In the genomic region with DNA sequence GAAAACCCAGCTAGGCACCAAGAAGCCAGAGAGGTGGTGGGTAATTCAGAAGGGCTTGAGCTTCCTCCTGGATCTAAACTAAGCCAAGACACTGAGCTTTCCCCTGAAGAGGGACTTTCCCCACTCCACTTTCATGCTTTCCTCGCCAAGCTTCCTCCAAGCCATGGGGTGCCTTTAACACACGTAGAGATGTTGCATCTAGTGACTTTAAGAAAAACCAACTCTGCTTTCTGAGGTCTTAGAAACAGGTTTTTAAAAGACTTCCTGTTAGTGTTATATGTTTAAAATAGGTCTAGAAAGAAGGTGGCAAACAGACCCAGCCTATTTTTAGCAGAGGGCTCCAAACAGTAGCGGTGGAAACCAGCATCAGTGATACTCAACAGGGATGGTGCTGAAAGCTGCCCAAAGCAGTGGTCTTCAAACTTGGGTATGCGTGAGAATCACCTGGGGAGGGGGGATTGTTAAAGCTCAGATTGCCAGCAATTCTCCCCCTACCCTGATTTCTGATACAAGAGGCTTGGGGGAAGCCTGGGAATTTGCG, we compare ENCODE assay signal across 28 cellular contexts.
A peak's percentile ranks its signal among the peaks of the same experiment; 100 is the strongest.
DNase-seq lines count a peak whose midpoint lies in the region; ATAC-seq and TF ChIP-seq lines count a peak whose summit lies in the region.
"Had no signal": no experiment of that assay in that cellular context is flagged by ENCODE, and none has a peak within 500 bp of the region (broad histone marks: within the 10 kb centered on the region; RNA-seq: fewer than 3 reads in every experiment).

No MANE protein-coding gene starts in this region.

- DNase-seq in Right ventricle myocardium superior (no peak), left cardiac atrium (no peak), OCI-LY7 (ENCODE audit: low spot score) (peak; percentile 41), immature natural killer cell (no peak), smooth muscle cell of the brain vasculature (ENCODE audit: low read depth, low spot score) (peak; percentile 40), coronary artery (ENCODE audit: low spot score) (no peak), NCI-H2196 (lab: John Stamatoyannopoulos, UW; ENCODE audit: unreplicated experiment) (no peak)
- DNase-seq in activated CD8-positive, alpha-beta memory T cell treated with anti-CD3 and anti-CD28 coated beads, Interleukin-2, amount 10 ng/mL, durations not matched to agents 7 days and 5 days = no peak
- DNase-seq: 8988T; ACHN; BE2C; CD4-positive, CD25-positive, alpha-beta regulatory T cell; DMS153; DND-41; Kasumi-1; MV-4-11; NCI-H1105; NCI-H1436 treated with DMSO at 0.1 percent for 48 hours; NCI-H187 treated with DMSO at 0.1 percent for 48 hours; NCI-H2171 treated with DMSO at 0.1 percent for 48 hours; NCI-H446; NCI-H524 treated with DMSO at 0.1 percent for 48 hours; NCI-H774; Peyer's patch; SIG-M5; SK-N-SH had no signal

- no peaks in the 10 kb centered on the region for H4K20me1 ChIP-seq in OCI-LY7 (ENCODE audit: insufficient read depth, low read length)

- intact Hi-C loops in Right ventricle myocardium superior (cut with DNase I) = no loop called here
- intact Hi-C loops in left cardiac atrium (cut with DNase I) = no loop called here
- intact Hi-C loops in OCI-LY7 (cut with micrococcal nuclease; ENCODE audit: unreplicated experiment) = no loop called here

- H3K4me2 ChIP-seq in OCI-LY7 (ENCODE audit: low read length) = peak overlapping the region; percentile 36
- H3K4me2 ChIP-seq: SK-N-SH had no signal

- peak overlapping the region; percentile 30; the same call in 1 of the 2 replicates for H2AFZ ChIP-seq in OCI-LY7 (ENCODE audit: low read length)

- H3K27ac Mint-ChIP-seq in immature natural killer cell = peak overlapping the region in 5 of 6 donors; percentile 10 to 59 (median 20)
- no peak overlapping the region for H3K27ac Mint-ChIP-seq in activated CD8-positive, alpha-beta memory T cell treated with anti-CD3 and anti-CD28 coated beads, Interleukin-2, amount 10 ng/mL, durations not matched to agents 7 days and 5 days
- H3K27ac Mint-ChIP-seq: CD4-positive, CD25-positive, alpha-beta regulatory T cell had no signal

- peaks cover 0 to 5% (median 0%) of the 10 kb centered on the region in 6 donors for H3K9me3 Mint-ChIP-seq in immature natural killer cell
- H3K9me3 Mint-ChIP-seq in activated CD8-positive, alpha-beta memory T cell treated with anti-CD3 and anti-CD28 coated beads, Interleukin-2, amount 10 ng/mL, durations not matched to agents 7 days and 5 days (ENCODE audit: low read depth) = no peaks in the 10 kb centered on the region

- no peak overlapping the region for H3K27ac ChIP-seq in OCI-LY7 (ENCODE audit: low read depth, low read length, poor library complexity, severe bottlenecking)
- no peak overlapping the region for H3K27ac ChIP-seq in coronary artery
- H3K27ac ChIP-seq: Peyer's patch had no signal

- ATAC-seq in Right ventricle myocardium superior (ENCODE audit: poor library complexity) (peak; percentile 55), left cardiac atrium (no peak)
- no peak for ATAC-seq in activated CD8-positive, alpha-beta memory T cell treated with anti-CD3 and anti-CD28 coated beads, Interleukin-2, amount 10 ng/mL, durations not matched to agents 7 days and 5 days
- ATAC-seq: HCT116, K562 had no signal

- no peak overlapping the region for H3K4me3 Mint-ChIP-seq in immature natural killer cell
- no peak overlapping the region for H3K4me3 Mint-ChIP-seq in activated CD8-positive, alpha-beta memory T cell treated with anti-CD3 and anti-CD28 coated beads, Interleukin-2, amount 10 ng/mL, durations not matched to agents 7 days and 5 days
- H3K4me3 Mint-ChIP-seq: CD4-positive, CD25-positive, alpha-beta regulatory T cell had no signal

- H3K4me1 ChIP-seq in OCI-LY7 (ENCODE audit: insufficient read depth, low read length, poor library complexity, severe bottlenecking) = peaks cover 21% of the 10 kb centered on the region
- H3K4me1 ChIP-seq: BE2C, Peyer's patch had no signal

- POLR2A ChIA-PET in OCI-LY7 (lab: Charles Lee) = interaction anchor here (0.6 to 1.0 kb wide), 2 partner anchors 98 to 256 kb away, joined by 3 to 6 read pairs; no protein-coding TSS in a partner anchor

- H3K27me3 Mint-ChIP-seq in immature natural killer cell (ENCODE audit: low read depth in 3 of 3) = peaks cover 2 to 7% (median 3%) of the 10 kb centered on the region in 3 donors
- no peaks in the 10 kb centered on the region for H3K27me3 Mint-ChIP-seq in activated CD8-positive, alpha-beta memory T cell treated with anti-CD3 and anti-CD28 coated beads, Interleukin-2, amount 10 ng/mL, durations not matched to agents 7 days and 5 days
- H3K27me3 Mint-ChIP-seq: CD4-positive, CD25-positive, alpha-beta regulatory T cell had no signal

- no peaks in the 10 kb centered on the region for H3K9me3 ChIP-seq in OCI-LY7 (ENCODE audit: low read length)
- H3K9me3 ChIP-seq: BE2C, Peyer's patch, SK-N-SH had no signal

- CTCF ChIA-PET in OCI-LY7 (lab: Charles Lee; ENCODE audit: unreplicated experiment) = interaction anchor here (0.6 kb wide), 1 partner anchor 399 kb away, joined by 3 read pairs; no protein-coding TSS in a partner anchor
- CTCF ChIA-PET in activated CD8-positive, alpha-beta memory T cell treated with anti-CD3 and anti-CD28 coated beads, Interleukin-2, amount 10 ng/mL, durations not matched to agents 7 days and 5 days (lab: Charles Lee) = no interaction called here

- no peak overlapping the region for H3K4me3 ChIP-seq in OCI-LY7 (ENCODE audit: low read depth, low read length, poor library complexity, severe bottlenecking)
- H3K4me3 ChIP-seq in coronary artery = no peak overlapping the region
- H3K4me3 ChIP-seq: K562, Peyer's patch had no signal

- H3K36me3 ChIP-seq in OCI-LY7 (ENCODE audit: insufficient read depth, low read length) = no peaks in the 10 kb centered on the region
- H3K36me3 ChIP-seq: BE2C, Peyer's patch had no signal

- no peaks in the 10 kb centered on the region for H3K9me2 ChIP-seq in OCI-LY7 (ENCODE audit: insufficient read depth, low read length)
- H3K9me2 ChIP-seq: SK-N-SH had no signal

- peaks cover 16 to 18% of the 10 kb centered on the region in 2 donors for H3K4me1 Mint-ChIP-seq in immature natural killer cell
- H3K4me1 Mint-ChIP-seq in activated CD8-positive, alpha-beta memory T cell treated with anti-CD3 and anti-CD28 coated beads, Interleukin-2, amount 10 ng/mL, durations not matched to agents 7 days and 5 days = no peaks in the 10 kb centered on the region
- H3K4me1 Mint-ChIP-seq: CD4-positive, CD25-positive, alpha-beta regulatory T cell had no signal

- no TSS peak for BruUV-seq in OCI-LY7 (replicated peaks; lab: Mats Ljungman, UMichigan)

- TF ChIP-seq CTCF in OCI-LY7 (conservative IDR thresholded peaks at IDR 0.05; ENCODE audit: low read length) (no peak), coronary artery (IDR thresholded peaks at IDR 0.05) (no peak)

- no peaks in the 10 kb centered on the region for H3K79me2 ChIP-seq in OCI-LY7 (ENCODE audit: insufficient read depth, low read depth, low read length)

- H3K36me3 Mint-ChIP-seq in immature natural killer cell = no peaks in the 10 kb centered on the region
- no peaks in the 10 kb centered on the region for H3K36me3 Mint-ChIP-seq in activated CD8-positive, alpha-beta memory T cell treated with anti-CD3 and anti-CD28 coated beads, Interleukin-2, amount 10 ng/mL, durations not matched to agents 7 days and 5 days
- H3K36me3 Mint-ChIP-seq: CD4-positive, CD25-positive, alpha-beta regulatory T cell had no signal

Comparison
In these comparisons a context has a peak if more than half of its experiments do, and no peak if none do; other contexts are left out.
1. DNase-seq: peak in OCI-LY7 (single experiment) and smooth muscle cell of the brain vasculature (single experiment); none in Right ventricle myocardium superior (single experiment), left cardiac atrium (single experiment), immature natural killer cell (0 of 3), coronary artery (single experiment), NCI-H2196 (single experiment) and activated CD8-positive, alpha-beta memory T cell treated with anti-CD3 and anti-CD28 coated beads, Interleukin-2, amount 10 ng/mL, durations not matched to agents 7 days and 5 days (single experiment).